ENCODE assay signal across 2 cellular contexts in genomic region chr15:57592836-57593420, GRCh38.
TF ChIP-seq lines count a peak whose summit lies in the region.

No MANE protein-coding gene starts in this region.

TF ChIP-seq in HCT116, 20 proteins besides CTCF, POLR2A, EP300 and RAD21:
- TF ChIP-seq SIN3A (IDR thresholded peaks at IDR 0.05; ENCODE audit: low read depth) (no peak), ZBTB33 (IDR thresholded peaks at IDR 0.05; ENCODE audit: extremely low read depth, insufficient replicate concordance, low read length) (no peak), ZFX (IDR thresholded peaks at IDR 0.05) (no peak), ZNF274 (IDR thresholded peaks at IDR 0.05; ENCODE audit: low read depth, low read length) (no peak), SP1 (IDR thresholded peaks at IDR 0.05; ENCODE audit: low read depth) (no peak), POLR2AphosphoS5 (IDR thresholded peaks at IDR 0.05; ENCODE audit: low read depth, low read length) (no peak), ELF1 (IDR thresholded peaks at IDR 0.05; ENCODE audit: borderline replicate concordance, low read depth) (no peak), ATF3 (IDR thresholded peaks at IDR 0.05) (no peak), SRF (IDR thresholded peaks at IDR 0.05; ENCODE audit: low read depth) (no peak), TCF7L2 (IDR thresholded peaks at IDR 0.05; ENCODE audit: borderline replicate concordance, extremely low read depth, insufficient read depth, insufficient read length) (no peak)

TF ChIP-seq in HepG2, 621 proteins besides CTCF, POLR2A, EP300 and RAD21:
- no peak for TF ChIP-seq MYC (CRISPR knock-in tag; IDR thresholded peaks at IDR 0.05; ENCODE audit: borderline replicate concordance)
- no peak for TF ChIP-seq ZNF607 (CRISPR knock-in tag; IDR thresholded peaks at IDR 0.05; ENCODE audit: borderline replicate concordance)
- no peak for TF ChIP-seq CAMTA2 (CRISPR knock-in tag; IDR thresholded peaks at IDR 0.05; ENCODE audit: borderline replicate concordance)
- no peak for TF ChIP-seq ZNF367 (CRISPR knock-in tag; IDR thresholded peaks at IDR 0.05; ENCODE audit: borderline replicate concordance)
- no peak for TF ChIP-seq ZNF749 (CRISPR knock-in tag; IDR thresholded peaks at IDR 0.05; ENCODE audit: borderline replicate concordance)
- no peak for TF ChIP-seq SOX5 (CRISPR knock-in tag; IDR thresholded peaks at IDR 0.05; ENCODE audit: borderline replicate concordance)
- no peak for TF ChIP-seq HOMEZ (CRISPR knock-in tag; IDR thresholded peaks at IDR 0.05; ENCODE audit: low read depth)
- no peak for TF ChIP-seq ZNF496 (CRISPR knock-in tag; IDR thresholded peaks at IDR 0.05; ENCODE audit: insufficient replicate concordance)
- no peak for TF ChIP-seq THAP7 (CRISPR knock-in tag; IDR thresholded peaks at IDR 0.05)
- no peak for TF ChIP-seq ESRRA (CRISPR knock-in tag; IDR thresholded peaks at IDR 0.05; ENCODE audit: low read depth)
- TF ChIP-seq MTF2 (CRISPR knock-in tag; IDR thresholded peaks at IDR 0.05; ENCODE audit: borderline replicate concordance): no peak
- no peak for TF ChIP-seq SAP130 (CRISPR knock-in tag; IDR thresholded peaks at IDR 0.05; ENCODE audit: low read depth)
- TF ChIP-seq RFX1 (IDR thresholded peaks at IDR 0.05): no peak
